11 cellular contexts compared by ENCODE assay signal in genomic region chr7:16649196-16649595, GRCh38. TPM values are rescaled to one million over a fixed set of nuclear protein-coding genes. Genes with fewer than 3 reads are reported as not detected.
DNase-seq lines count a peak whose midpoint lies in the region; ATAC-seq and TF ChIP-seq lines count a peak whose summit lies in the region.
"Had no signal": no experiment of that assay in that cellular context is flagged by ENCODE, and none has a peak within 500 bp of the region (broad histone marks: within the 10 kb centered on the region; RNA-seq: fewer than 3 reads in every experiment).

No MANE protein-coding gene starts in this region.

- no peak overlapping the region for H3K27ac Mint-ChIP-seq in activated CD4-positive, alpha-beta T cell treated with anti-CD3 and anti-CD28 coated beads, Interleukin-2, amount 10 ng/mL, durations not matched to agents 24 days and 14 days

- ATAC-seq in Panc1 (no peak), HG03460 (IDR thresholded peaks at IDR 0.05; ENCODE audit: unreplicated experiment) (no peak), HG02610 (IDR thresholded peaks at IDR 0.05; ENCODE audit: unreplicated experiment) (no peak)

- no peak for DNase-seq in activated CD4-positive, alpha-beta T cell treated with anti-CD3 and anti-CD28 coated beads, Interleukin-2, amount 10 ng/mL, durations not matched to agents 24 days and 14 days
- DNase-seq in activated CD4-positive, alpha-beta T cell treated with anti-CD3 and anti-CD28 coated beads, Interleukin-2, amount 50 U/mL, for 4 hours = no peak
- DNase-seq in Panc1 (ENCODE audit: low read depth, low spot score) (no peak), epithelial cell of esophagus (ENCODE audit: low read depth) (peak; percentile 57), retinal pigment epithelial cell (ENCODE audit: low read depth) (peak; percentile 55), middle frontal gyrus (ENCODE audit: extremely low spot score, low spot score) (no peak)
- DNase-seq: ACHN; NCI-H524 treated with DMSO at 0.1 percent for 48 hours; stimulated activated naive CD4-positive, alpha-beta T cell treated with Interleukin-2 at 50 U/mL for 16 hours had no signal

- no TSS peak for BruUV-seq in Panc1 (replicated peaks; lab: Mats Ljungman, UMichigan)

- TF ChIP-seq CTCF in Panc1 (IDR thresholded peaks at IDR 0.05) = no peak
- TF ChIP-seq CTCF in epithelial cell of esophagus (IDR thresholded peaks at IDR 0.05; ENCODE audit: insufficient read depth, low read depth, low read length, missing control alignments) = no peak
- TF ChIP-seq CTCF in retinal pigment epithelial cell (conservative IDR thresholded peaks at IDR 0.05; ENCODE audit: low read depth, low read length) = no peak

- H3K4me3 ChIP-seq in Panc1 (ENCODE audit: low read depth in 2 of 2, low read length in 2 of 2) (peak overlapping the region in 1 of 2 experiments; percentile 18; a peak in 1 of 4 replicates), epithelial cell of esophagus (ENCODE audit: low read length) (no peak overlapping the region), retinal pigment epithelial cell (ENCODE audit: low read length) (peak overlapping the region; percentile 89)

- no peaks in the 10 kb centered on the region for H3K27me3 ChIP-seq in Panc1 (ENCODE audit: control insufficient read depth, insufficient read depth, low read length)

- peaks cover 33% of the 10 kb centered on the region for H3K36me3 Mint-ChIP-seq in activated CD4-positive, alpha-beta T cell treated with anti-CD3 and anti-CD28 coated beads, Interleukin-2, amount 10 ng/mL, durations not matched to agents 24 days and 14 days (ENCODE audit: low read depth)

- POLR2A ChIA-PET in Panc1 (lab: Charles Lee) = no interaction called here

- CTCF ChIA-PET in Panc1 (lab: Charles Lee) = no interaction called here

- no peaks in the 10 kb centered on the region for H3K9me3 ChIP-seq in Panc1 (ENCODE audit: control insufficient read depth, insufficient read depth, low read depth, low read length)

- peak overlapping the region; percentile 62 for H3K4me3 Mint-ChIP-seq in activated CD4-positive, alpha-beta T cell treated with anti-CD3 and anti-CD28 coated beads, Interleukin-2, amount 10 ng/mL, durations not matched to agents 24 days and 14 days

- peak overlapping the region; percentile 49 for H3K27ac ChIP-seq in Panc1 (ENCODE audit: low read length)

- H3K36me3 ChIP-seq in Panc1 (ENCODE audit: control insufficient read depth, insufficient read depth, low read length) = no peaks in the 10 kb centered on the region; the same call in 1 of the 2 replicates

- intact Hi-C loops in activated CD4-positive, alpha-beta T cell treated with anti-CD3 and anti-CD28 coated beads, Interleukin-2, amount 10 ng/mL, durations not matched to agents 24 days and 14 days (cut with micrococcal nuclease) = loop anchor here (5.0 to 10.0 kb wide), 3 partner anchors 38 to 648 kb away; partner anchors contain the start of gene AHR
- intact Hi-C loops in Panc1 (cut with micrococcal nuclease; ENCODE audit: unreplicated experiment) = no loop called here

- peaks cover 37% of the 10 kb centered on the region for H3K4me1 ChIP-seq in Panc1 (ENCODE audit: control insufficient read depth, insufficient read depth, low read length)

- peaks cover 56% of the 10 kb centered on the region for H3K4me1 Mint-ChIP-seq in activated CD4-positive, alpha-beta T cell treated with anti-CD3 and anti-CD28 coated beads, Interleukin-2, amount 10 ng/mL, durations not matched to agents 24 days and 14 days

- H3K27me3 Mint-ChIP-seq in activated CD4-positive, alpha-beta T cell treated with anti-CD3 and anti-CD28 coated beads, Interleukin-2, amount 10 ng/mL, durations not matched to agents 24 days and 14 days = no peaks in the 10 kb centered on the region

- in situ Hi-C loops in Panc1 (cut with HindIII; ENCODE audit: low pct_unique_long_range_greater_than_20kb, low sequenced_read_pairs) = no loop called here

- peaks cover 6% of the 10 kb centered on the region for H3K9me3 Mint-ChIP-seq in activated CD4-positive, alpha-beta T cell treated with anti-CD3 and anti-CD28 coated beads, Interleukin-2, amount 10 ng/mL, durations not matched to agents 24 days and 14 days

RNA-seq across cellular contexts. Expression of gene BZW2, which starts 3.2 kb away (rescaled TPM):
- total RNA-seq in activated CD4-positive, alpha-beta T cell treated with anti-CD3 and anti-CD28 coated beads, Interleukin-2, amount 10 ng/mL, durations not matched to agents 24 days and 14 days = 104 and 113 TPM in 2 replicates
- 80.9 TPM for total RNA-seq in Panc1 (2021; ENCODE audit: unreplicated experiment)
- polyA plus RNA-seq in Panc1 (2012; ENCODE audit: insufficient read length) = 58.7 TPM

RNA-seq across cellular contexts. Expression of gene ANKMY2, which starts 3.6 kb away (rescaled TPM):
- 8.0 and 8.7 TPM in 2 replicates for total RNA-seq in activated CD4-positive, alpha-beta T cell treated with anti-CD3 and anti-CD28 coated beads, Interleukin-2, amount 10 ng/mL, durations not matched to agents 24 days and 14 days
- total RNA-seq in Panc1 (2021; ENCODE audit: unreplicated experiment) = 18.6 TPM
- 15.1 TPM for polyA plus RNA-seq in Panc1 (2012; ENCODE audit: insufficient read length)

Comparison
In these comparisons a context has a peak if more than half of its experiments do, and no peak if none do; other contexts are left out.
1. DNase-seq: peak in epithelial cell of esophagus (single experiment) and retinal pigment epithelial cell (single experiment); none in activated CD4-positive, alpha-beta T cell treated with anti-CD3 and anti-CD28 coated beads, Interleukin-2, amount 10 ng/mL, durations not matched to agents 24 days and 14 days (single experiment), activated CD4-positive, alpha-beta T cell treated with anti-CD3 and anti-CD28 coated beads, Interleukin-2, amount 50 U/mL, for 4 hours (0 of 2), Panc1 (single experiment) and middle frontal gyrus (single experiment).